ENCODE assay signal across 8 cellular contexts in genomic region chr12:104457746-104458644, GRCh38. TPM values are rescaled to one million over a fixed set of nuclear protein-coding genes. Genes with fewer than 3 reads are reported as not detected.
A peak's percentile ranks its signal among the peaks of the same experiment; 100 is the strongest.
DNase-seq lines count a peak whose midpoint lies in the region; ATAC-seq and TF ChIP-seq lines count a peak whose summit lies in the region.

No MANE protein-coding gene starts in this region.

- ATAC-seq in central memory CD8-positive, alpha-beta T cell (replicated peaks; ENCODE audit: extremely low read depth, poor library complexity, severe bottlenecking), result peak; percentile 26
- ATAC-seq in left lobe of liver (peak; percentile 18), HG03432 (IDR thresholded peaks at IDR 0.05; ENCODE audit: unreplicated experiment) (no peak)

- peak overlapping the region; percentile 76 for H3K4me3 ChIP-seq in WI38 (ENCODE audit: low read depth, low read length)

- peak overlapping the region; percentile 100 for H3K4me3 Mint-ChIP-seq in CD14-positive monocyte
- H3K4me3 Mint-ChIP-seq in central memory CD8-positive, alpha-beta T cell, result peak overlapping the region; percentile 98

- peaks cover 44% of the 10 kb centered on the region for H3K4me1 Mint-ChIP-seq in CD14-positive monocyte
- peaks cover 59% of the 10 kb centered on the region for H3K4me1 Mint-ChIP-seq in central memory CD8-positive, alpha-beta T cell

- H3K9me3 Mint-ChIP-seq in CD14-positive monocyte, result peaks cover 0 to 2% (median 0%) of the 10 kb centered on the region in 7 donors
- no peaks in the 10 kb centered on the region for H3K9me3 Mint-ChIP-seq in central memory CD8-positive, alpha-beta T cell

- TF ChIP-seq CTCF in CD14-positive monocyte (IDR thresholded peaks at IDR 0.05), result no peak
- no peak for TF ChIP-seq CTCF in WI38 (IDR thresholded peaks at IDR 0.05; ENCODE audit: low read depth, low read length)

- DNase-seq in CD14-positive monocyte (ENCODE audit: low spot score), result no peak
- DNase-seq in HT1080 (ENCODE audit: low read depth), result peak; percentile 10
- peak in 1 of 2 donors; percentile 27 for DNase-seq in central memory CD8-positive, alpha-beta T cell (ENCODE audit: low spot score in 2 of 2)
- no peak for DNase-seq in left lobe of liver (ENCODE audit: low spot score)
- DNase-seq in stimulated activated CD4-positive, alpha-beta T cell treated with anti-CD3 and anti-CD28 coated beads, TNF-alpha, amount 100 ng/mL, for 24 hours (ENCODE audit: low read depth in 3 of 3), result peak in 2 of 3 experiments; percentile 27 to 55
- DNase-seq in HK-2 (ENCODE audit: unreplicated experiment), result no peak

- intact Hi-C loops in CD14-positive monocyte (cut with micrococcal nuclease), result loop anchor here in 1 of 2 donors (5.0 to 10.0 kb wide), 5 partner anchors 39 to 499 kb away; partner anchors contain the start of gene SLC41A2

- H3K36me3 Mint-ChIP-seq in CD14-positive monocyte, result peaks cover 3 to 8% of the 10 kb centered on the region in 2 donors
- H3K36me3 Mint-ChIP-seq in central memory CD8-positive, alpha-beta T cell (ENCODE audit: insufficient read depth), result peaks cover 16% of the 10 kb centered on the region

- H3K27ac Mint-ChIP-seq in CD14-positive monocyte, result peak overlapping the region; percentile 89 to 99 (median 94)
- H3K27ac Mint-ChIP-seq in central memory CD8-positive, alpha-beta T cell (ENCODE audit: low read depth), result peak overlapping the region; percentile 96

- peaks cover 0 to 3% (median 2%) of the 10 kb centered on the region in 3 donors for H3K27me3 Mint-ChIP-seq in CD14-positive monocyte (ENCODE audit: low read depth in 3 of 3)
- no peaks in the 10 kb centered on the region for H3K27me3 Mint-ChIP-seq in central memory CD8-positive, alpha-beta T cell

RNA-seq across cellular contexts. Expression of gene CHST11, which starts 1.2 kb away (rescaled TPM):
- polyA plus RNA-seq in CD14-positive monocyte, result 10 to 100 TPM; 44.4 to 48.4 TPM
- total RNA-seq in HT1080 (2014; rRNA removed; shearing (Covaris generic)), result 38.0 and 54.3 TPM in 2 replicates
- 29.8 and 35.2 TPM in 2 replicates for polyA plus RNA-seq in HT1080 (2015; cell fraction: cytosol; rRNA removed)
- 46.0 and 49.2 TPM in 2 replicates for polyA plus RNA-seq in HT1080 (2015; cell fraction: nucleus; rRNA removed)
- 1.2 TPM for total RNA-seq in left lobe of liver

Comparison
In these comparisons a context has a peak if more than half of its experiments do, and no peak if none do; other contexts are left out.
1. DNase-seq: peak in HT1080 (single experiment) and stimulated activated CD4-positive, alpha-beta T cell treated with anti-CD3 and anti-CD28 coated beads, TNF-alpha, amount 100 ng/mL, for 24 hours (2 of 3); none in CD14-positive monocyte (single experiment), left lobe of liver (single experiment) and HK-2 (single experiment).
2. RNA of gene CHST11, which starts 1.2 kb away (total RNA-seq): 38.0 to 54.3 TPM in HT1080; 1.2 TPM in left lobe of liver (single experiment); every median in the first group is over 10 times any median in the second.